Comparison of ENCODE assay signal across 26 cellular contexts in the genomic region with DNA sequence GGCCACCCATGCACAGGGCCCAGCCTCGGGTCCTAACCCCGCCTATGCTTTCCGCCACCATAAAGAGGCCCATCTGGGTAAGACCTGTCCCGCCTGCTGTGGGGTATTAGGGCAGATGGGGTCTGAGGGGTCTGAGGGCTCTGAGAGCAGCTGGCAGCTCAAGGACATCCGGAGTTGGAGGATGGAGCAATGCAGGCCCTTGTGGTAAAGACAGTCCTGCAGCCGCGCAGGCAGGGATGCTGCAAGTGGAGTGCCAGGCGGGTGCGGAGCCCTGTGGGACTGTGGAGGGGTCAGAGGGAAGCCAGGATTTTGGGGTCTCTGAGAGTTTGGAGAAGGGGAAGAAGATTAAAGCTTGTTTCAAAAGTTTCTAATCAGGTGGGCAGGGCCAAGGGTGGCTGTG.
"Had no signal": no experiment of that assay in that cellular context is flagged by ENCODE, and none has a peak within 500 bp of the region (broad histone marks: within the 10 kb centered on the region; RNA-seq: fewer than 3 reads in every experiment).

No MANE protein-coding gene starts in this region.

- H3K79me2 ChIP-seq: parathyroid adenoma had no signal

- H3K4me1 ChIP-seq: neural progenitor cell, parathyroid adenoma, psoas muscle, suprapubic skin, thyroid gland, uterus had no signal

- H3K36me3 ChIP-seq: neural progenitor cell, uterus had no signal

- H3K4me2 ChIP-seq: neural progenitor cell had no signal

- H3K4me3 Mint-ChIP-seq: endodermal cell; natural killer cell treated with Interleukin-12 subunit alpha and Interleukin-12 subunit beta and Interleukin-15 and Interleukin-18, amount 100 ng/mL, for 72 hours; neural progenitor cell; type B pancreatic cell had no signal

- H3K27me3 ChIP-seq: heart left ventricle, neural progenitor cell, sigmoid colon, suprapubic skin, thyroid gland, uterus had no signal

- H3K9ac ChIP-seq: neural progenitor cell, parathyroid adenoma had no signal

- H3K36me3 Mint-ChIP-seq: natural killer cell treated with Interleukin-12 subunit alpha and Interleukin-12 subunit beta and Interleukin-15 and Interleukin-18, amount 100 ng/mL, for 72 hours; type B pancreatic cell had no signal

- H3K9me3 Mint-ChIP-seq: endodermal cell; natural killer cell treated with Interleukin-12 subunit alpha and Interleukin-12 subunit beta and Interleukin-15 and Interleukin-18, amount 100 ng/mL, for 72 hours; neural progenitor cell; type B pancreatic cell had no signal

- ATAC-seq: heart left ventricle; natural killer cell treated with Interleukin-12 subunit alpha and Interleukin-12 subunit beta and Interleukin-15 and Interleukin-18, amount 100 ng/mL, for 72 hours; psoas muscle; stimulated activated naive CD8-positive, alpha-beta T cell treated with anti-CD3 and anti-CD28 coated beads, Interleukin-15, Interleukin-2, amounts not matched to agents 100 U/mL and 50 U/mL, for 24 hours had no signal

- H3K27me3 Mint-ChIP-seq: natural killer cell treated with Interleukin-12 subunit alpha and Interleukin-12 subunit beta and Interleukin-15 and Interleukin-18, amount 100 ng/mL, for 72 hours; type B pancreatic cell had no signal

- FAIRE-seq: endothelial cell of umbilical vein had no signal

- DNase-seq: effector CD4-positive, alpha-beta T cell; endodermal cell; erythroblast; foreskin melanocyte; islet precursor cell; left ventricle myocardium inferior; mesenchymal stem cell; midbrain; occipital lobe; retina; sigmoid colon; stimulated activated CD4-positive, alpha-beta T cell treated with anti-CD3 and anti-CD28 coated beads, Interleukin-12 subunit alpha, Interleukin-12 subunit beta, amount 100 ng/mL, for 4 hours; stimulated activated naive CD8-positive, alpha-beta T cell treated with anti-CD3 and anti-CD28 coated beads, Interleukin-15, Interleukin-2, amounts not matched to agents 100 U/mL and 50 U/mL, for 24 hours; uterus had no signal

- H3K27ac ChIP-seq: coronary artery, heart left ventricle, left ventricle myocardium inferior, neural progenitor cell, parathyroid adenoma, psoas muscle, sigmoid colon, skin epidermis, suprapubic skin, thyroid gland, uterus had no signal

- H3K4me3 ChIP-seq: coronary artery, heart left ventricle, left ventricle myocardium inferior, lung, neural progenitor cell, psoas muscle, sigmoid colon, skin epidermis, suprapubic skin, thyroid gland, uterus had no signal

- H2AFZ ChIP-seq: neural progenitor cell, parathyroid adenoma had no signal

- H3K27ac Mint-ChIP-seq: natural killer cell treated with Interleukin-12 subunit alpha and Interleukin-12 subunit beta and Interleukin-15 and Interleukin-18, amount 100 ng/mL, for 72 hours; type B pancreatic cell had no signal

- H3K9me3 ChIP-seq: heart left ventricle, left ventricle myocardium inferior, psoas muscle, sigmoid colon, suprapubic skin, thyroid gland, uterus had no signal

- H3K4me1 Mint-ChIP-seq: endodermal cell, neural progenitor cell had no signal
